In the genomic region with DNA sequence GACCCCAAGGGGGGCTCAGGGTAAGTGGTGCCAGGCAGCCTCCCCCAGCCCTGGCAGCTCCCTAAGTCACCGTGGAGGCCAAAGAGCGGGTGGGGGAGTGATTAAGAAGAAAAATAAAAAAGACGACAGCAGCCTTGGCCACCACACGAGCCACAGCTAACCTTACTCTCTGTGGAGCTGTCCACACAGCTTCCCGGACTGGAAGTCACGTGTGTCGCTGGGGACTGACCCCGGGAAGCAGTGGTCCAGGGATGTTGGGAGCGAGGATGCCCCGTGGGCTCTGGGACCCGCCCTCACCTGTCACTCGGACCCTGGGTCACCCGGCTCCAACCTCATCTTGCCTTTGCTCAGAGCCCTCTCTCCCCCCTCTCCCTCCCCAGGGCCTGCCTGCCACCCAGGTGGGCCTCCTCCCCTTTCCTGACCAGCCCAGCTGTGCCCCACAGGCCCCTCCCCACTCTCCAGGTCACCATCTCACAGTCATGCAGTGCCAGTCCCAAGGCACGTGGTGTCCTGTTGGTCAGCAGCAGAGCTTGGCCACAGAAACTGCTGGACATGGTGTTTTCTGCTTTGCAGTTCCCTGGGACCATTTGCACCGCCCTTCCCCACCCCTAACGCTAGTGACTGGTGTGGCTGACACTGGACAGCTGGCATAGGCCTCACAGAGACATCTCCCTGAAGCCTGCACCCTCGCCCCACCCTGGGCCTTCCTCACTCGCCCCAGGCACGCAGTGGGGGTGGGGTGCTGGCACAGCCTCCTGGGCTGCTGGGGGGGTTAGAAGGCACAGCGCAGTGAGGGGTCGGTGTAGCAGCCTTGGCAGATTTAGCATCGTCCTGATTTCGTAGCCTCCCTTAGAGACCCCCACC, we compare ENCODE assay signal across 18 cellular contexts. TPM values are rescaled to one million over a fixed set of nuclear protein-coding genes. Genes with fewer than 3 reads are reported as not detected.
DNase-seq lines count a peak whose midpoint lies in the region; FAIRE-seq and TF ChIP-seq lines count a peak whose summit lies in the region.
"Had no signal": no experiment of that assay in that cellular context is flagged by ENCODE, and none has a peak within 500 bp of the region (broad histone marks: within the 10 kb centered on the region; RNA-seq: fewer than 3 reads in every experiment).

No MANE protein-coding gene starts in this region.

- H3K9ac ChIP-seq in BLaER1: no peak overlapping the region; the same call in 1 of the 2 replicates

- H3K4me1 ChIP-seq in BLaER1: peaks cover 49% of the 10 kb centered on the region
- H3K4me1 ChIP-seq in osteoblast (ENCODE audit: insufficient read depth, low read length): peaks cover 12% of the 10 kb centered on the region
- H3K4me1 ChIP-seq in PC-9 (replicated peaks; ENCODE audit: insufficient read depth): no peaks in the 10 kb centered on the region
- H3K4me1 ChIP-seq: gastroesophageal sphincter, tibial artery had no signal

- H3K4me3 ChIP-seq in BLaER1 (no peak overlapping the region), fibroblast of villous mesenchyme (ENCODE audit: low read depth, low read length) (no peak overlapping the region), osteoblast (ENCODE audit: insufficient read depth, low read length) (no peak overlapping the region), PC-9 (no peak overlapping the region)
- H3K4me3 ChIP-seq: gastroesophageal sphincter, tibial artery had no signal

- no TSS peak for BruUV-seq in PC-9 (replicated peaks; lab: Mats Ljungman, UMichigan)

- no peak for FAIRE-seq in GM12891 (lab: Jason Lieb, UNC)

- H3K36me3 ChIP-seq in BLaER1: no peaks in the 10 kb centered on the region
- peaks cover 73% of the 10 kb centered on the region for H3K36me3 ChIP-seq in osteoblast (ENCODE audit: insufficient read depth, low read length)
- H3K36me3 ChIP-seq in PC-9 (ENCODE audit: low read depth): no peaks in the 10 kb centered on the region
- H3K36me3 ChIP-seq: gastroesophageal sphincter, tibial artery had no signal

- POLR2A ChIA-PET in PC-9 (lab: Charles Lee; ENCODE audit: unreplicated experiment): no interaction called here

- no peaks in the 10 kb centered on the region for H3F3A ChIP-seq in PC-9 (ENCODE audit: insufficient read depth, low read depth)

- no peak overlapping the region for H2AFZ ChIP-seq in osteoblast (ENCODE audit: low read length)
- H2AFZ ChIP-seq in PC-9: no peak overlapping the region

- H3K9me2 ChIP-seq in PC-9 (ENCODE audit: insufficient read depth): no peaks in the 10 kb centered on the region

- H4K20me1 ChIP-seq in BLaER1: no peaks in the 10 kb centered on the region
- no peaks in the 10 kb centered on the region for H4K20me1 ChIP-seq in osteoblast (ENCODE audit: insufficient read depth, low read length)
- H4K20me1 ChIP-seq in PC-9 (ENCODE audit: insufficient read depth): peaks cover 7% of the 10 kb centered on the region; the same call in 1 of the 2 replicates

- H3K4me2 ChIP-seq in BLaER1 (peak overlapping the region; percentile 82), osteoblast (ENCODE audit: insufficient read depth, low read length) (no peak overlapping the region), PC-9 (no peak overlapping the region)

- H3K27me3 ChIP-seq in BLaER1 (0 out of 2 replicates have a peak, but pooled peaks cover 3% of the 10 kb centered on the region), osteoblast (ENCODE audit: insufficient read depth, low read length) (no peaks in the 10 kb centered on the region), PC-9 (ENCODE audit: insufficient read depth, low read depth) (no peaks in the 10 kb centered on the region)

- H3K27ac ChIP-seq in BLaER1 (no peak overlapping the region), osteoblast (ENCODE audit: low read depth, low read length) (no peak overlapping the region), PC-9 (no peak overlapping the region)
- H3K27ac ChIP-seq: gastroesophageal sphincter, tibial artery had no signal

- TF ChIP-seq CTCF in fibroblast of villous mesenchyme (IDR thresholded peaks at IDR 0.05; ENCODE audit: insufficient read depth, low read depth, low read length) (no peak), osteoblast (IDR thresholded peaks at IDR 0.05; ENCODE audit: extremely low read depth, low read depth, low read length) (no peak), PC-9 (conservative IDR thresholded peaks at IDR 0.05) (no peak)

- H3K9me3 ChIP-seq in BLaER1 (no peaks in the 10 kb centered on the region), osteoblast (ENCODE audit: low read depth, low read length) (no peaks in the 10 kb centered on the region), PC-9 (ENCODE audit: insufficient read depth, low read depth) (no peaks in the 10 kb centered on the region)
- H3K9me3 ChIP-seq: gastroesophageal sphincter, tibial artery had no signal

- CTCF ChIA-PET in PC-9 (lab: Charles Lee): interaction anchor here (0.6 to 1.3 kb wide), 3 partner anchors 13 to 116 kb away, joined by 3 to 7 read pairs (median 5); no protein-coding TSS in a partner anchor

- no peaks in the 10 kb centered on the region for H3K79me2 ChIP-seq in osteoblast (ENCODE audit: insufficient read depth, low read length)
- no peaks in the 10 kb centered on the region for H3K79me2 ChIP-seq in PC-9 (ENCODE audit: low read depth)

- DNase-seq in GM12891 (ENCODE audit: insufficient read length, low spot score) (no peak), fibroblast of villous mesenchyme (ENCODE audit: low read depth) (peak; percentile 44), osteoblast (ENCODE audit: insufficient read length, low spot score, missing footprints) (peak; percentile 80), PC-9 (no peak), NCI-H524 treated with DMSO at 0.1 percent for 48 hours (lab: John Stamatoyannopoulos, UW) (no peak)
- DNase-seq in stimulated activated CD4-positive, alpha-beta T cell treated with anti-CD3 and anti-CD28 coated beads, Interleukin-12 subunit alpha, Interleukin-12 subunit beta, amount 100 ng/mL, for 4 hours: no peak
- DNase-seq: activated CD4-positive, alpha-beta T cell treated with anti-CD3 and anti-CD28 coated beads for 1 hour; effector CD8-positive, alpha-beta T cell; kidney glomerular epithelial cell; midbrain; NCI-H1417; NCI-H2081 treated with DMSO at 0.1 percent for 48 hours; NCI-H446; SHP77; stimulated activated CD4-positive, alpha-beta T cell treated with anti-CD3 and anti-CD28 coated beads, Interleukin-1b, Interleukin-23, amount 100 ng/mL, for 48 hours had no signal

- intact Hi-C loops in PC-9 (cut with micrococcal nuclease; ENCODE audit: unreplicated experiment): loop anchor here (5.0 kb wide), 1 partner anchor 66 kb away; no protein-coding TSS in a partner anchor

- TF ChIP-seq POLR2A in GM12891 (IDR thresholded peaks at IDR 0.05; ENCODE audit: low read depth, low read length): peak; percentile 38; the same call in 1 of the 2 replicates

TF ChIP-seq in GM12891, 5 proteins besides CTCF, POLR2A, EP300 and RAD21:
- TF ChIP-seq TAF1 (IDR thresholded peaks at IDR 0.05; ENCODE audit: low read depth, low read length): no peak
- TF ChIP-seq SPI1 (IDR thresholded peaks at IDR 0.05; ENCODE audit: low read depth, low read length): no peak
- TF ChIP-seq POLR2AphosphoS5 (IDR thresholded peaks at IDR 0.05; ENCODE audit: low read depth, low read length): peak; percentile 25; the same call in 1 of the 2 replicates
- TF ChIP-seq PAX5 (IDR thresholded peaks at IDR 0.05; ENCODE audit: insufficient read depth, low read length, severe bottlenecking): no peak

RNA-seq across cellular contexts. Expression of gene EXOC3, which starts 9.8 kb away (rescaled TPM):
- 46.1 TPM for polyA plus RNA-seq in GM12891 (2012; ENCODE audit: low read depth, missing spikeins)
- 31.2 and 32.4 TPM in 2 replicates for total RNA-seq in fibroblast of villous mesenchyme
- total RNA-seq in osteoblast: 39.8 and 49.2 TPM in 2 replicates
- total RNA-seq in PC-9 (2021): 155 and 188 TPM in 2 replicates

Comparison
In these comparisons a context has a peak if more than half of its experiments do, and no peak if none do; other contexts are left out.
1. DNase-seq: peak in fibroblast of villous mesenchyme (single experiment) and osteoblast (single experiment); none in GM12891 (single experiment), PC-9 (0 of 2), NCI-H524 treated with DMSO at 0.1 percent for 48 hours (single experiment) and stimulated activated CD4-positive, alpha-beta T cell treated with anti-CD3 and anti-CD28 coated beads, Interleukin-12 subunit alpha, Interleukin-12 subunit beta, amount 100 ng/mL, for 4 hours (single experiment).